ENCODE assay signal across 1 cellular context in genomic region chr10:113808168-113808567, GRCh38.
TF ChIP-seq lines count a peak whose summit lies in the region.

No MANE protein-coding gene starts in this region.

TF ChIP-seq in GM23338, 12 proteins besides CTCF, POLR2A, EP300 and RAD21:
- TF ChIP-seq ZNF462 (CRISPR knock-in tag; IDR thresholded peaks at IDR 0.05) (no peak), ETS1 (IDR thresholded peaks at IDR 0.05) (no peak), STAT1 (IDR thresholded peaks at IDR 0.05; ENCODE audit: unreplicated experiment) (no peak)
TF ChIP-seq in GM23338: peak in this region for 0.
